13 cellular contexts compared by ENCODE assay signal in the genomic region with DNA sequence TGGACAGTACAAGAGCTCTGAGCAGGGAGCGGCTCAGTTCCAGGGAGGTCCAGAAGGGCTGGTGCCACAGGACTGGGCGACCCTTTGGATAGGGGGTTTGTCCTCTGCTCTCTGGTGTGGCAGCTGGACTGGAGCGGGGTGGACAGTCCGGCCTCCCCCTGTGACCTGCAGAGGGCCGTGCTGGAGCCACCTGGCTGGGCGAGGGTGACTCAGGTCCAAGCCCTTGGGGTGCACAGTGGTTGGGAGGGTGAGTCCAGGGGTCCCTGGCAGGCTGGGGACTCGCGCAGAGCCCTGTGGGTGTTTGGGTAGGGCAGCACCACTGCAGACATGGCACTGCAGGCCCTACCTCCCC. TPM values are rescaled to one million over a fixed set of nuclear protein-coding genes. Genes with fewer than 3 reads are reported as not detected.
DNase-seq lines count a peak whose midpoint lies in the region; ATAC-seq and TF ChIP-seq lines count a peak whose summit lies in the region.
"Had no signal": no experiment of that assay in that cellular context is flagged by ENCODE, and none has a peak within 500 bp of the region (broad histone marks: within the 10 kb centered on the region; RNA-seq: fewer than 3 reads in every experiment).

No MANE protein-coding gene starts in this region.

- in situ Hi-C loops in IMR-90 (cut with MboI; ENCODE audit: low sequenced_read_pairs), result no loop called here

- H3K4me1 ChIP-seq in IMR-90 (ENCODE audit: control insufficient read depth, insufficient read depth, low read length) (peaks cover 17% of the 10 kb centered on the region), Karpas-422 (ENCODE audit: low read length) (peaks cover 35% of the 10 kb centered on the region)

- no peak overlapping the region for H3K4me3 Mint-ChIP-seq in memory B cell
- H3K4me3 Mint-ChIP-seq: activated naive CD4-positive, alpha-beta T cell treated with anti-CD3 and anti-CD28 coated beads, Interleukin-2, amount 50 U/mL, for 24 hours; CD8-positive, alpha-beta T cell; stimulated activated memory B cell treated with anti-CD40 and anti-IgM and Interleukin-4, amounts not matched to agents 10 μg/mL and 1 μg/mL and 100 μg/mL, for 72 hours had no signal

- H3K4me3 ChIP-seq in IMR-90 (ENCODE audit: insufficient read depth, low read depth, low read length), result no peak overlapping the region
- H3K4me3 ChIP-seq in Karpas-422 (ENCODE audit: low read length), result no peak overlapping the region

- peak overlapping the region; percentile 31; the same call in 1 of the 3 replicates for H2BK15ac ChIP-seq in IMR-90 (ENCODE audit: low read depth, low read length)

- ATAC-seq in IMR-90 (ENCODE audit: low read depth) (peak; percentile 2), memory B cell (ENCODE audit: low read depth) (no peak), GM21447 (IDR thresholded peaks at IDR 0.05; ENCODE audit: unreplicated experiment) (no peak)
- ATAC-seq: CD8-positive, alpha-beta T cell; stimulated activated memory B cell treated with anti-CD40 and anti-IgM and Interleukin-4, amounts not matched to agents 10 μg/mL and 1 μg/mL and 100 μg/mL, for 72 hours had no signal

- H4K5ac ChIP-seq in IMR-90 (ENCODE audit: low read depth, low read length), result no peak overlapping the region

- CTCF ChIA-PET in IMR-90 (lab: Yijun Ruan, JAX), result no interaction called here

- peaks cover 32% of the 10 kb centered on the region for H3K4me1 Mint-ChIP-seq in memory B cell

- H3K79me2 ChIP-seq in Karpas-422 (ENCODE audit: low read length), result no peaks in the 10 kb centered on the region

- dilution Hi-C loops in IMR-90 (cut with HindIII; ENCODE audit: low sequenced_read_pairs, unreplicated experiment), result no loop called here

- peak overlapping the region; percentile 44 for H3K23ac ChIP-seq in IMR-90 (ENCODE audit: low read depth, low read length)

- H3K79me1 ChIP-seq in IMR-90 (ENCODE audit: low read depth in 1 of 2, low read length in 2 of 2), result peaks cover 9 to 78% of the 10 kb centered on the region in 2 experiments

- intact Hi-C loops in IMR-90 (cut with micrococcal nuclease), result no loop called here

- TF ChIP-seq RAD21 in IMR-90 (IDR thresholded peaks at IDR 0.05; ENCODE audit: low read length), result no peak

- no peaks in the 10 kb centered on the region for H3K36me3 Mint-ChIP-seq in memory B cell
- H3K36me3 Mint-ChIP-seq: activated naive CD4-positive, alpha-beta T cell treated with anti-CD3 and anti-CD28 coated beads, Interleukin-2, amount 50 U/mL, for 24 hours; CD8-positive, alpha-beta T cell; stimulated activated memory B cell treated with anti-CD40 and anti-IgM and Interleukin-4, amounts not matched to agents 10 μg/mL and 1 μg/mL and 100 μg/mL, for 72 hours had no signal

- no peaks in the 10 kb centered on the region for H3K9me3 ChIP-seq in IMR-90 (ENCODE audit: control insufficient read depth, insufficient read depth, low read length)
- no peaks in the 10 kb centered on the region for H3K9me3 ChIP-seq in Karpas-422 (ENCODE audit: low read length)

- H3K27me3 Mint-ChIP-seq in memory B cell, result no peaks in the 10 kb centered on the region
- H3K27me3 Mint-ChIP-seq: activated naive CD4-positive, alpha-beta T cell treated with anti-CD3 and anti-CD28 coated beads, Interleukin-2, amount 50 U/mL, for 24 hours; stimulated activated memory B cell treated with anti-CD40 and anti-IgM and Interleukin-4, amounts not matched to agents 10 μg/mL and 1 μg/mL and 100 μg/mL, for 72 hours had no signal

- peak overlapping the region; percentile 73 for H4K91ac ChIP-seq in IMR-90 (ENCODE audit: insufficient read depth, low read depth, low read length)

- H3K36me3 ChIP-seq in IMR-90 (ENCODE audit: control insufficient read depth, insufficient read depth, low read length), result no peaks in the 10 kb centered on the region; the same call in 1 of the 2 replicates
- no peaks in the 10 kb centered on the region for H3K36me3 ChIP-seq in Karpas-422 (ENCODE audit: insufficient read depth, low read length)

- peak overlapping the region; percentile 43 for H3K27ac Mint-ChIP-seq in memory B cell
- H3K27ac Mint-ChIP-seq: activated naive CD4-positive, alpha-beta T cell treated with anti-CD3 and anti-CD28 coated beads, Interleukin-2, amount 50 U/mL, for 24 hours had no signal

- TF ChIP-seq POLR2A in IMR-90 (IDR thresholded peaks at IDR 0.05; ENCODE audit: low read depth, low read length), result no peak

- H3K9me3 Mint-ChIP-seq in memory B cell, result no peaks in the 10 kb centered on the region
- H3K9me3 Mint-ChIP-seq: activated naive CD4-positive, alpha-beta T cell treated with anti-CD3 and anti-CD28 coated beads, Interleukin-2, amount 50 U/mL, for 24 hours; CD8-positive, alpha-beta T cell; stimulated activated memory B cell treated with anti-CD40 and anti-IgM and Interleukin-4, amounts not matched to agents 10 μg/mL and 1 μg/mL and 100 μg/mL, for 72 hours had no signal

- H3K14ac ChIP-seq in IMR-90 (replicated peaks; ENCODE audit: low read depth, low read length), result peak overlapping the region; percentile 67

- H3K18ac ChIP-seq in IMR-90 (ENCODE audit: low read depth, low read length), result no peak overlapping the region

- peak overlapping the region; percentile 67 for H2BK5ac ChIP-seq in IMR-90 (ENCODE audit: low read depth, low read length, poor library complexity, severe bottlenecking)

- no TSS peak for BruUV-seq in IMR-90 (replicated peaks; lab: Mats Ljungman, UMichigan)

- peak overlapping the region; percentile 27; the same call in 1 of the 2 replicates for H3K9ac ChIP-seq in IMR-90 (ENCODE audit: low read depth, low read length)
- no peak overlapping the region for H3K9ac ChIP-seq in Karpas-422 (ENCODE audit: low read length)

- H3K4ac ChIP-seq in IMR-90 (ENCODE audit: low read depth, low read length), result peak overlapping the region; percentile 93

- H3K9me2 ChIP-seq in Karpas-422 (replicated peaks; ENCODE audit: insufficient read depth, low read length), result no peaks in the 10 kb centered on the region

- H3K27me3 ChIP-seq in IMR-90 (ENCODE audit: control insufficient read depth, insufficient read depth, low read length) (no peaks in the 10 kb centered on the region), Karpas-422 (ENCODE audit: low read length) (no peaks in the 10 kb centered on the region)

- H2AFZ ChIP-seq in IMR-90 (replicated peaks; ENCODE audit: low read length, poor library complexity) (peak overlapping the region; percentile 68), Karpas-422 (ENCODE audit: low read length) (no peak overlapping the region)

- peaks cover 67% of the 10 kb centered on the region for H4K20me1 ChIP-seq in IMR-90 (ENCODE audit: insufficient read depth, low read length)
- H4K20me1 ChIP-seq in Karpas-422 (ENCODE audit: insufficient read depth, low read depth, low read length), result peaks cover 52% of the 10 kb centered on the region

- H2AK5ac ChIP-seq in IMR-90 (ENCODE audit: low read depth, low read length), result peak overlapping the region; percentile 29

- H3K27ac ChIP-seq in IMR-90 (ENCODE audit: insufficient read depth, low read length) (peak overlapping the region; percentile 56), caudate nucleus (ENCODE audit: low read depth, low read length) (peak overlapping the region; percentile 73), temporal lobe (ENCODE audit: low read depth, low read length) (peak overlapping the region; percentile 83), Karpas-422 (ENCODE audit: low read length) (no peak overlapping the region)
- H3K27ac ChIP-seq: VCaP had no signal

- H2BK120ac ChIP-seq in IMR-90 (ENCODE audit: low read depth, low read length), result peak overlapping the region; percentile 76

- H3K4me2 ChIP-seq in IMR-90 (ENCODE audit: low read depth, low read length) (peak overlapping the region; percentile 35), Karpas-422 (ENCODE audit: low read depth, low read length, poor library complexity, severe bottlenecking) (no peak overlapping the region)

- H4K8ac ChIP-seq in IMR-90 (ENCODE audit: low read depth in 2 of 2, low read length in 2 of 2), result peak overlapping the region in 1 of 2 experiments; percentile 72; a peak in 1 of 4 replicates

- H2BK20ac ChIP-seq in IMR-90 (ENCODE audit: low read depth, low read length), result 0 out of 2 replicates have a peak overlapping the region, but pooled peaks have one; percentile 54

- POLR2A ChIA-PET in IMR-90 (lab: Charles Lee; ENCODE audit: unreplicated experiment), result no interaction called here

- no CpG with 5 or more reads among the region's 8 CpGs for WGBS in IMR-90 (ENCODE audit: extremely low coverage in 2 of 2, insufficient read length in 1 of 2), 2 experiments

- H3K56ac ChIP-seq in IMR-90 (ENCODE audit: extremely low read depth, insufficient read depth, low read length), result no peak overlapping the region

- peak overlapping the region; percentile 92 for H2AK9ac ChIP-seq in IMR-90 (replicated peaks; ENCODE audit: low read depth, low read length, poor library complexity)

- no peak for DNase-seq in IMR-90
- DNase-seq in caudate nucleus (lab: John Stamatoyannopoulos, UW), result no peak
- DNase-seq in memory B cell (ENCODE audit: low spot score in 2 of 2), result no peak
- DNase-seq in NCI-H345 (lab: John Stamatoyannopoulos, UW), result no peak
- DNase-seq in Karpas-422, result no peak
- DNase-seq: MM.1S had no signal

- peaks cover 15% of the 10 kb centered on the region for H3K9me1 ChIP-seq in IMR-90 (ENCODE audit: insufficient read depth, low read length)

- no peak for TF ChIP-seq CTCF in IMR-90 (conservative IDR thresholded peaks at IDR 0.05; ENCODE audit: low read depth, low read length)

RNA-seq across cellular contexts. Expression of gene SSBP4, which starts 7.2 kb away (rescaled TPM):
- 13.3 and 14.9 TPM in 2 replicates for total RNA-seq in IMR-90 (2012; rRNA removed)
- polyA plus RNA-seq in IMR-90 (2012; rRNA removed), result 39.7 and 48.1 TPM in 2 replicates
- 36.0 and 75.3 TPM in 2 replicates for polyA plus RNA-seq in IMR-90 (2012; cell fraction: cytosol; rRNA removed)
- 110 and 323 TPM in 2 replicates for polyA plus RNA-seq in IMR-90 (2012; cell fraction: nucleus; rRNA removed; ENCODE audit: low replicate concordance)
- 52.1 TPM for total RNA-seq in temporal lobe
- total RNA-seq in Karpas-422 (2014; rRNA removed; shearing (Covaris generic); ENCODE audit: low replicate concordance), result 22.5 and 73.2 TPM in 2 replicates

RNA-seq across cellular contexts. Expression of gene ISYNA1, which starts 11.5 kb away (rescaled TPM):
- total RNA-seq in IMR-90 (2012; rRNA removed) (3.4 and 3.9 TPM in 2 replicates), temporal lobe (80.4 TPM)
- 24.7 and 29.4 TPM in 2 replicates for polyA plus RNA-seq in IMR-90 (2012; rRNA removed)
- 12.2 and 29.5 TPM in 2 replicates for polyA plus RNA-seq in IMR-90 (2012; cell fraction: cytosol; rRNA removed)
- 118 and 248 TPM in 2 replicates for polyA plus RNA-seq in IMR-90 (2012; cell fraction: nucleus; rRNA removed; ENCODE audit: low replicate concordance)
- total RNA-seq in Karpas-422 (2014; rRNA removed; shearing (Covaris generic); ENCODE audit: low replicate concordance), result 4.1 and 10.0 TPM in 2 replicates

RNA-seq across cellular contexts. Expression of gene LRRC25, which starts 29.0 kb away (rescaled TPM):
- total RNA-seq in IMR-90 (2012; rRNA removed), result not detected in 2 replicates
- 0.03 TPM in 1 of 2 replicates, not detected in the other for polyA plus RNA-seq in IMR-90 (2012; rRNA removed)
- polyA plus RNA-seq in IMR-90 (2012; cell fraction: cytosol; rRNA removed), result 0.08 and 0.09 TPM in 2 replicates
- polyA plus RNA-seq in IMR-90 (2012; cell fraction: nucleus; rRNA removed; ENCODE audit: low replicate concordance), result 0.08 TPM in 1 of 2 replicates, not detected in the other
- 0.25 TPM for total RNA-seq in temporal lobe
- total RNA-seq in Karpas-422 (2014; rRNA removed; shearing (Covaris generic); ENCODE audit: low replicate concordance), result 1.6 and 2.2 TPM in 2 replicates
- total RNA-seq: chondrocyte had no signal

RNA-seq across cellular contexts. Expression of gene GDF15, which starts 40.4 kb away (rescaled TPM):
- total RNA-seq in IMR-90 (2012; rRNA removed), result 5.6 and 10.3 TPM in 2 replicates
- polyA plus RNA-seq in IMR-90 (2012; rRNA removed), result 43.5 and 49.8 TPM in 2 replicates
- polyA plus RNA-seq in IMR-90 (2012; cell fraction: cytosol; rRNA removed), result 84.3 and 176 TPM in 2 replicates
- polyA plus RNA-seq in IMR-90 (2012; cell fraction: nucleus; rRNA removed; ENCODE audit: low replicate concordance), result 56.9 and 109 TPM in 2 replicates
- 0.74 TPM for total RNA-seq in temporal lobe
- total RNA-seq in Karpas-422 (2014; rRNA removed; shearing (Covaris generic); ENCODE audit: low replicate concordance), result 0.97 TPM in 1 of 2 replicates, not detected in the other
- total RNA-seq: CD8-positive, alpha-beta T cell had no signal
